ENCODE assay signal across 13 cellular contexts in the genomic region with DNA sequence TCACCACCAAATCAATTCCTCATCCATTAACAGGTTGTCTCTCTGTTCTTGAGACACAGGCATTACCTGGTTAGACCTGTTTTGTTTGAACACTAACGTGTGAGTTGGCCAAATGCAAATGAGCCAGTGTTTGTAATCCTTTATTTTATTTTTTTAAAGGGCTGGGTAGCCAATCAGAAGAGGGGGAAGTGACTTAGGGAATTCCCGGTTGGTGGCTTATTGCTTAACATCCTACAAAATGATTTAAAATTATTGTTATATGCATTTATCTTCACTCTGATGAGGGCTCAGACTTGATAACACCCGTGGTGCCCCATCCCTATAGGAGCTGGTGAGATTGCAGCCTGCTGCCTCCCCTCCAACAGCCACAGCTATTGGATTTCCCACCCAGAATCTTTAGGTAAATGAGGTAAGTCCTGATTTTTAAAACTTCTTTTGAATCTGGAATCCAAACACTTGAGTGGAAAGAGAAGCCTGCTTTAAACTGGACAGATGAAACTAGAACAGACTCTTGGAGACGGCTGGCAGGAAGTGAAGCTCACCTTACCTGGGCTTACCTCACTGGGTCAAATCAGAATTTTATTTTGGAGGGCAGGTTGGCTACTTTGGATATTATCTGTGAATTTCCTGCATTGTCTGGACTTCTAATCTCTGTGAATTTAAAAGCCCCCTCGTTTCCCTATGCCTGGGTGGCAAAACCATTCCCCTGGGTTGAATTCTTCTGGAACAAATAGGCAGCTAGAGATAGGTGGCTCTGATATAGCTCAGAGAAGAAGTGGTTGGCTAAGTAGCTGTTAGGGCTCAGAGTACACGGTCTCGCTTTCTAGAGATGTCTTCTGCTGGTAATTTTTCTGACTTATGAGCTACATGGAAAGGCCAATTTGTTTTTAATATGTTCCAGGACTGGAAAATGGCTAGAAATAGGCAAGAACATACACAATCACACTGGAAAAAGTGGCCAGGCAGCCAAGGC. TPM values are rescaled to one million over a fixed set of nuclear protein-coding genes. Genes with fewer than 3 reads are reported as not detected.
DNase-seq lines count a peak whose midpoint lies in the region; ATAC-seq, FAIRE-seq and TF ChIP-seq lines count a peak whose summit lies in the region.
"Had no signal": no experiment of that assay in that cellular context is flagged by ENCODE, and none has a peak within 500 bp of the region (broad histone marks: within the 10 kb centered on the region; RNA-seq: fewer than 3 reads in every experiment).

A gene (plus strand): TSS at position 274 of the 973 bp plus-strand sequence. CDS start 21,538 bp downstream, outside the sequence.

- H2BK12ac ChIP-seq in mesenchymal stem cell (ENCODE audit: low read length in 2 of 2), result no peak within 1 kb of the TSS

- H2BK5ac ChIP-seq in mesenchymal stem cell (ENCODE audit: low read depth, low read length, poor library complexity, severe bottlenecking), result no peak within 1 kb of the TSS

- H3K79me1 ChIP-seq in mesenchymal stem cell (replicated peaks; ENCODE audit: low read length, poor library complexity, severe bottlenecking), result no peaks in the 10 kb centered on the region

- H4K91ac ChIP-seq in mesenchymal stem cell (ENCODE audit: low read length), result no peak within 1 kb of the TSS

- no peak within 1 kb of the TSS for H2BK15ac ChIP-seq in mesenchymal stem cell (ENCODE audit: low read depth, poor library complexity, severe bottlenecking)

- H3K36me3 ChIP-seq in esophagus squamous epithelium (peaks cover 0 to 6% (median 0%) of the 10 kb centered on the region in 3 donors), pancreas (no peaks in the 10 kb centered on the region), mesenchymal stem cell (ENCODE audit: control insufficient read depth in 1 of 2, insufficient read depth in 2 of 2, low read depth in 1 of 2, low read length in 2 of 2) (no peaks in the 10 kb centered on the region), GM23248 (ENCODE audit: low read depth) (no peaks in the 10 kb centered on the region)

- H4K8ac ChIP-seq in mesenchymal stem cell (ENCODE audit: low read length), result no peak within 1 kb of the TSS

- WGBS in A549 (ENCODE audit: missing lambda C conversion rate), result 80% methylated on average over 7 of the region's 7 CpGs
- WGBS in esophagus squamous epithelium, 2 donors, result 26 to 30% methylated on average over 6 to 7 of the region's 7 CpGs
- WGBS in pancreas, 2 donors, result 11 to 12% methylated on average over 7 of the region's 7 CpGs
- WGBS in mesenchymal stem cell, result 64% methylated on average over 5 of the region's 7 CpGs
- 63 to 69% methylated on average over 7 of the region's 7 CpGs for WGBS in GM23248 (ENCODE audit: low coverage in 1 of 2, low lambda C conversion rate in 2 of 2, missing lambda C conversion rate in 2 of 2), 2 experiments

- H3K4me3 ChIP-seq in A549, result no peak within 1 kb of the TSS
- H3K4me3 ChIP-seq in esophagus squamous epithelium, result peak within 1 kb of the TSS; percentile 40 to 64 (median 52)
- H3K4me3 ChIP-seq in pancreas, result peak within 1 kb of the TSS; percentile 6 to 42 (median 34)
- H3K4me3 ChIP-seq in mesenchymal stem cell (ENCODE audit: insufficient read depth in 1 of 2, low read depth in 1 of 2, low read length in 2 of 2), result no peak within 1 kb of the TSS
- no peak within 1 kb of the TSS for H3K4me3 ChIP-seq in GM23248

- TF ChIP-seq RAD21 in A549 (conservative IDR thresholded peaks at IDR 0.05 in 1 of 2, IDR thresholded peaks at IDR 0.05 in 1 of 2), result no peak

- no peak for ATAC-seq in A549
- ATAC-seq in pancreas, result peak; percentile 80 to 86 (median 86)
- no peak for ATAC-seq in GM21447 (IDR thresholded peaks at IDR 0.05; ENCODE audit: unreplicated experiment)

- H3K4me1 ChIP-seq in A549 (peaks cover 8% of the 10 kb centered on the region), esophagus squamous epithelium (peaks cover 5 to 41% (median 7%) of the 10 kb centered on the region in 3 donors), pancreas (peaks cover 21 to 39% (median 22%) of the 10 kb centered on the region in 3 donors), mesenchymal stem cell (ENCODE audit: control insufficient read depth, insufficient read depth, low read depth, low read length) (peaks cover 2% of the 10 kb centered on the region), GM23248 (ENCODE audit: insufficient read depth) (no peaks in the 10 kb centered on the region; the same call in 1 of the 2 replicates)

- in situ Hi-C loops in GM23248 (cut with MboI), result no loop called here

- H2BK120ac ChIP-seq in mesenchymal stem cell (ENCODE audit: low read depth, low read length), result no peak within 1 kb of the TSS

- no peak within 1 kb of the TSS for H2AFZ ChIP-seq in mesenchymal stem cell (ENCODE audit: low read depth, low read length)
- no peak within 1 kb of the TSS for H2AFZ ChIP-seq in GM23248

- H3K9ac ChIP-seq in mesenchymal stem cell (ENCODE audit: low read length) (no peak within 1 kb of the TSS), GM23248 (no peak within 1 kb of the TSS)

- no peak within 1 kb of the TSS for H3K14ac ChIP-seq in mesenchymal stem cell (ENCODE audit: low read length in 2 of 2)

- no peak for TF ChIP-seq CTCF in A549 (IDR thresholded peaks at IDR 0.05)
- peak in 2 of 6 experiments; percentile 15 to 30 for TF ChIP-seq CTCF in esophagus squamous epithelium (IDR thresholded peaks at IDR 0.05)
- TF ChIP-seq CTCF in pancreas (IDR thresholded peaks at IDR 0.05), result no peak

- FAIRE-seq in A549 (lab: Jason Lieb, UNC) (no peak), pancreas (lab: Jason Lieb, UNC) (peak; percentile 47)

- H3K79me2 ChIP-seq in GM23248 (ENCODE audit: insufficient read depth), result no peaks in the 10 kb centered on the region

- no peak for TF ChIP-seq EP300 in A549 (IDR thresholded peaks at IDR 0.05)

- no peaks in the 10 kb centered on the region for H3K9me3 ChIP-seq in A549
- no peaks in the 10 kb centered on the region for H3K9me3 ChIP-seq in esophagus squamous epithelium
- H3K9me3 ChIP-seq in pancreas, result no peaks in the 10 kb centered on the region
- H3K9me3 ChIP-seq in mesenchymal stem cell (ENCODE audit: control insufficient read depth, low read length), result no peaks in the 10 kb centered on the region
- no peaks in the 10 kb centered on the region for H3K9me3 ChIP-seq in GM23248 (ENCODE audit: low read depth)

- DNase-seq in A549 (ENCODE audit: low read depth in 1 of 2, low spot score in 1 of 2) (no peak), NCI-H526 treated with DMSO at 0.1 percent for 48 hours (lab: John Stamatoyannopoulos, UW) (peak; percentile 96), esophagus squamous epithelium (lab: John Stamatoyannopoulos, UW) (no peak), pancreas (peak in 3 of 6 donors; percentile 41 to 50 (median 45)), mesenchymal stem cell (no peak), kidney glomerular epithelial cell (lab: John Stamatoyannopoulos, UW) (no peak), GM23248 (no peak)
- DNase-seq: activated naive CD4-positive, alpha-beta T cell treated with anti-CD3 and anti-CD28 coated beads, Interleukin-2, amount 10 ng/mL, durations not matched to agents 7 days and 5 days; HFFc6; NCI-H2107 had no signal

- H3K27ac ChIP-seq in A549 (peak within 1 kb of the TSS; percentile 36 to 70; a peak in 5 of 6 replicates), esophagus squamous epithelium (peak within 1 kb of the TSS; percentile 88 to 93 (median 89)), pancreas (peak within 1 kb of the TSS; percentile 54 to 96 (median 84)), mesenchymal stem cell (ENCODE audit: low read length, poor library complexity, severe bottlenecking) (no peak within 1 kb of the TSS), GM23248 (no peak within 1 kb of the TSS)

- H3K23ac ChIP-seq in mesenchymal stem cell (ENCODE audit: low read length in 2 of 2), result no peak within 1 kb of the TSS

- H3K4me2 ChIP-seq in A549, result no peak within 1 kb of the TSS
- H3K4me2 ChIP-seq in mesenchymal stem cell (ENCODE audit: low read length, poor library complexity, severe bottlenecking), result no peak within 1 kb of the TSS
- H3K4me2 ChIP-seq in GM23248 (ENCODE audit: unreplicated experiment), result no peak within 1 kb of the TSS

- H4K20me1 ChIP-seq in GM23248 (ENCODE audit: insufficient read depth), result no peaks in the 10 kb centered on the region

- POLR2A ChIA-PET in A549 (lab: Yijun Ruan, JAX), result no interaction called here

- H3K9me2 ChIP-seq in GM23248 (ENCODE audit: insufficient read depth), result no peaks in the 10 kb centered on the region

- H3K18ac ChIP-seq in mesenchymal stem cell (ENCODE audit: low read depth in 1 of 2, low read length in 2 of 2), result no peak within 1 kb of the TSS

- H3K4ac ChIP-seq in mesenchymal stem cell (ENCODE audit: low read depth in 1 of 2, low read length in 2 of 2), result no peak within 1 kb of the TSS

- no peak for TF ChIP-seq POLR2A in A549 (IDR thresholded peaks at IDR 0.05; ENCODE audit: low read length)
- TF ChIP-seq POLR2A in esophagus squamous epithelium (IDR thresholded peaks at IDR 0.05), result peak in 3 of 4 donors; percentile 31 to 72 (median 68)

- no peaks in the 10 kb centered on the region for H3F3A ChIP-seq in GM23248 (ENCODE audit: insufficient read depth)

- intact Hi-C loops in esophagus squamous epithelium (cut with DNase I), result no loop called here
- intact Hi-C loops in pancreas (cut with DNase I), result no loop called here

- H2AK5ac ChIP-seq in mesenchymal stem cell (ENCODE audit: low read length, severe bottlenecking), result no peak within 1 kb of the TSS

- H3K27me3 ChIP-seq in esophagus squamous epithelium (no peaks in the 10 kb centered on the region), pancreas (no peaks in the 10 kb centered on the region), mesenchymal stem cell (ENCODE audit: control insufficient read depth in 1 of 2, insufficient read depth in 1 of 2, low read length in 2 of 2) (peaks cover 0 to 27% of the 10 kb centered on the region in 2 experiments), GM23248 (replicated peaks; ENCODE audit: insufficient read depth) (no peaks in the 10 kb centered on the region)

- CTCF ChIA-PET in A549 (lab: Yijun Ruan, JAX), result interaction anchor here (1.1 to 1.3 kb wide), 2 partner anchors 9 to 12 kb away, joined by 3 read pairs; no protein-coding TSS in a partner anchor

TF ChIP-seq in A549, 52 proteins besides CTCF, POLR2A, EP300 and RAD21 (continues in another document):
- TF ChIP-seq POLR2AphosphoS2 (conservative IDR thresholded peaks at IDR 0.05; ENCODE audit: low read length) (no peak), NPAS2 (CRISPR knock-in tag; IDR thresholded peaks at IDR 0.05; ENCODE audit: borderline replicate concordance) (no peak), ZFP36 (IDR thresholded peaks at IDR 0.05; ENCODE audit: borderline replicate concordance, partially characterized antibody) (no peak)

RNA-seq across cellular contexts. Expression of the gene that starts here (rescaled TPM):
- polyA plus RNA-seq in A549 (2011; rRNA removed), result 4.9 and 5.4 TPM in 2 replicates
- polyA plus RNA-seq in A549 (2012; cell fraction: cytosol; rRNA removed), result 0.96 and 1.3 TPM in 2 replicates
- 1.0 TPM in 2 replicates for polyA plus RNA-seq in A549 (2012; cell fraction: nucleus; rRNA removed)
- polyA plus RNA-seq in A549 (2017; fragmentation: RNase III; extraction: RNeasy Plus Mini Kit Qiagen cat#74134 plus additional on column Dnase treatment), result 6.0 to 7.8 TPM (median 7.0 TPM) in 3 replicates
- 19.9 and 22.1 TPM in 2 replicates for polyA minus RNA-seq in A549 (2011; rRNA and poly(A)+ RNA removed)
- total RNA-seq in esophagus squamous epithelium, result 100 to 1,000 TPM; 265 to 388 (median 325) TPM
- total RNA-seq in pancreas, result 10 to 100 TPM; 22.4 to 58.2 (median 33.5) TPM
- 10 to 100 TPM in 1 of 2 donors, 1 to 10 TPM in 1; 7.7 to 14.1 TPM for polyA plus RNA-seq in pancreas
- not detected for polyA plus RNA-seq in mesenchymal stem cell (2013, experiment 1 of 2)
- polyA plus RNA-seq in mesenchymal stem cell (2013, experiment 2 of 2), result 0.01 TPM
- not detected in 2 replicates for total RNA-seq in GM23248 (2014; rRNA removed; shearing (Covaris generic))
- not detected in 2 replicates for polyA plus RNA-seq in GM23248 (2016; fragmentation: Nextera tagmentation; extraction: Ambion mirVana)
- total RNA-seq: activated CD8-positive, alpha-beta memory T cell treated with anti-CD3 and anti-CD28 coated beads for 36 hours; fibroblast of villous mesenchyme had no signal

Comparison
In these comparisons a context has a peak if more than half of its experiments do, and no peak if none do; other contexts are left out.
1. RNA of the gene that starts here (total RNA-seq): 265 to 388 TPM in esophagus squamous epithelium and 22.4 to 58.2 TPM in pancreas; not detected in GM23248; every median in the first group is over 10 times any median in the second.
2. RNA of the gene that starts here (total RNA-seq): 265 to 388 TPM in esophagus squamous epithelium; 22.4 to 58.2 TPM in pancreas; every median in the first group is over 4 times any median in the second.
3. ATAC-seq: peak in pancreas (4 of 4); none in A549 (0 of 2) and GM21447 (single experiment).
4. H3K27ac ChIP-seq: peak in A549 (2 of 2), esophagus squamous epithelium (4 of 4) and pancreas (4 of 4); none in mesenchymal stem cell (single experiment) and GM23248 (single experiment).
5. H3K4me3 ChIP-seq: peak in esophagus squamous epithelium (4 of 4) and pancreas (4 of 4); none in A549 (single experiment), mesenchymal stem cell (0 of 2) and GM23248 (single experiment).